Comparison of ENCODE assay signal across 31 cellular contexts in genomic region chr20:11429168-11429567, GRCh38.
DNase-seq lines count a peak whose midpoint lies in the region; ATAC-seq, FAIRE-seq and TF ChIP-seq lines count a peak whose summit lies in the region.
"Had no signal": no experiment of that assay in that cellular context is flagged by ENCODE, and none has a peak within 500 bp of the region (broad histone marks: within the 10 kb centered on the region; RNA-seq: fewer than 3 reads in every experiment).

No MANE protein-coding gene starts in this region.

- dilution Hi-C loops in keratinocyte (cut with MboI; ENCODE audit: extremely low pct_ligation_motif_present, low sequenced_read_pairs): no loop called here

- RAD21 ChIA-PET in GM12878 (lab: Charles Lee; ENCODE audit: unreplicated experiment): interaction anchor here (1.0 to 1.3 kb wide), 4 partner anchors 17 to 139 kb away, joined by 3 read pairs; no protein-coding TSS in a partner anchor

- TF ChIP-seq RAD21 in GM12878 (IDR thresholded peaks at IDR 0.05; ENCODE audit: insufficient read depth, low read depth, low read length): no peak

- H3K4me1 ChIP-seq in breast epithelium: no peaks in the 10 kb centered on the region
- H3K4me1 ChIP-seq in GM12878 (ENCODE audit: control insufficient read depth, insufficient read depth, low read length): no peaks in the 10 kb centered on the region
- peaks cover 12% of the 10 kb centered on the region for H3K4me1 ChIP-seq in keratinocyte (ENCODE audit: control insufficient read depth, extremely low read depth, insufficient read depth, low read length)
- H3K4me1 ChIP-seq in Karpas-422 (ENCODE audit: low read length): no peaks in the 10 kb centered on the region
- H3K4me1 ChIP-seq: pancreas, testis, uterus had no signal

- H3K4me3 ChIP-seq in breast epithelium: no peak overlapping the region
- H3K4me3 ChIP-seq in GM12878: no peak overlapping the region
- no peak overlapping the region for H3K4me3 ChIP-seq in keratinocyte (ENCODE audit: control insufficient read depth in 2 of 3, extremely low read depth in 1 of 3, insufficient read depth in 2 of 3, low read depth in 1 of 3, low read length in 3 of 3)
- H3K4me3 ChIP-seq in Karpas-422 (ENCODE audit: low read length): no peak overlapping the region
- H3K4me3 ChIP-seq: gastrocnemius medialis, pancreas, skin epidermis, testis, uterus had no signal

- ATAC-seq in GM12878: peak; percentile 59
- no peak for ATAC-seq in activated CD8-positive, alpha-beta memory T cell treated with anti-CD3 and anti-CD28 coated beads, Interleukin-2, amount 10 ng/mL, durations not matched to agents 7 days and 5 days
- ATAC-seq: activated T-cell treated with anti-CD3 and anti-CD28 coated beads, Interleukin-2, amount 50 U/mL, for 72 hours; gastrocnemius medialis; left colon; natural killer cell treated with Interleukin-12 subunit alpha and Interleukin-12 subunit beta and Interleukin-15 and Interleukin-18, amount 100 ng/mL, for 72 hours; Panc1; pancreas had no signal

- H3K9ac ChIP-seq in GM12878 (ENCODE audit: control insufficient read depth, insufficient read depth, low read length) (no peak overlapping the region), keratinocyte (ENCODE audit: control insufficient read depth, extremely low read depth, insufficient read depth, low read length) (no peak overlapping the region), Karpas-422 (ENCODE audit: low read length) (no peak overlapping the region)

- H3K79me2 ChIP-seq in GM12878 (ENCODE audit: control insufficient read depth, insufficient read depth, low read length) (no peaks in the 10 kb centered on the region), keratinocyte (ENCODE audit: control insufficient read depth, insufficient read depth, low read length) (no peaks in the 10 kb centered on the region), Karpas-422 (ENCODE audit: low read length) (no peaks in the 10 kb centered on the region)

- H3K27me3 Mint-ChIP-seq in MCF 10A (ENCODE audit: insufficient read depth, unreplicated experiment): no peaks in the 10 kb centered on the region
- no peaks in the 10 kb centered on the region for H3K27me3 Mint-ChIP-seq in activated CD8-positive, alpha-beta memory T cell treated with anti-CD3 and anti-CD28 coated beads, Interleukin-2, amount 10 ng/mL, durations not matched to agents 7 days and 5 days
- H3K27me3 Mint-ChIP-seq: natural killer cell treated with Interleukin-12 subunit alpha and Interleukin-12 subunit beta and Interleukin-15 and Interleukin-18, amount 100 ng/mL, for 72 hours; stimulated activated naive CD8-positive, alpha-beta T cell treated with anti-CD3 and anti-CD28 coated beads, Interleukin-15, Interleukin-2, amounts not matched to agents 100 ng/mL and 50 ng/mL, for 24 hours had no signal

- in situ Hi-C loops in GM12878 (cut with MboI): no loop called here

- SMC1A ChIA-PET in GM12878 (lab: Charles Lee; ENCODE audit: uncharacterized antibody, unreplicated experiment): interaction anchor here (1.0 to 2.1 kb wide), 6 partner anchors 13 to 111 kb away, joined by 3 to 7 read pairs (median 4); no protein-coding TSS in a partner anchor

- POLR2A ChIA-PET in MCF 10A (lab: Yijun Ruan, JAX) (no interaction called here), GM12878 (lab: Charles Lee) (no interaction called here)

- DNase-seq in MCF 10A (ENCODE audit: unreplicated experiment) (peak; percentile 17), breast epithelium (ENCODE audit: low spot score in 2 of 2) (no peak), GM12878 (ENCODE audit: low read depth, low spot score) (no peak), keratinocyte (ENCODE audit: low read depth, low spot score) (no peak), urothelium cell line (ENCODE audit: low spot score) (no peak), Karpas-422 (no peak), GM20000 (ENCODE audit: low spot score) (no peak)
- no peak for DNase-seq in activated CD8-positive, alpha-beta memory T cell treated with anti-CD3 and anti-CD28 coated beads, Interleukin-2, amount 10 ng/mL, durations not matched to agents 7 days and 5 days
- DNase-seq: 8988T; activated CD4-positive, alpha-beta T cell treated with anti-CD3 and anti-CD28 coated beads, Interleukin-2, amount 50 U/mL, for 48 hours; activated CD4-positive, CD25-positive, alpha-beta regulatory T cell treated with anti-CD3 and anti-CD28 coated beads, Interleukin-2, amount 50 U/mL, for 72 hours; activated T-cell treated with anti-CD3 and anti-CD28 coated beads, Interleukin-2, amount 50 U/mL, for 72 hours; Caco-2; dermis blood vessel endothelial cell; gastrocnemius medialis; KG1; left colon; NCI-H2029; NCI-H226; pancreas; retina; SHP77 treated with DMSO at 0.1 percent for 48 hours; testis; uterus had no signal

- H3K9me3 ChIP-seq in breast epithelium (no peaks in the 10 kb centered on the region), GM12878 (replicated peaks; ENCODE audit: control insufficient read depth, insufficient read depth, low read length) (no peaks in the 10 kb centered on the region), keratinocyte (ENCODE audit: control insufficient read depth, low read depth, low read length) (no peaks in the 10 kb centered on the region), Karpas-422 (ENCODE audit: low read length) (peaks cover 16% of the 10 kb centered on the region; the same call in 1 of the 2 replicates)
- H3K9me3 ChIP-seq: Caco-2, gastrocnemius medialis, pancreas, testis, uterus had no signal

- no peaks in the 10 kb centered on the region for H3K9me3 Mint-ChIP-seq in MCF 10A (ENCODE audit: unreplicated experiment)
- H3K9me3 Mint-ChIP-seq in activated CD8-positive, alpha-beta memory T cell treated with anti-CD3 and anti-CD28 coated beads, Interleukin-2, amount 10 ng/mL, durations not matched to agents 7 days and 5 days (ENCODE audit: low read depth): peaks cover 6% of the 10 kb centered on the region

- TF ChIP-seq EP300 in GM12878 (IDR thresholded peaks at IDR 0.05; ENCODE audit: borderline replicate concordance in 1 of 2, control insufficient read depth in 1 of 2, low read depth in 2 of 2, low read length in 2 of 2): no peak

- CTCF ChIA-PET in MCF 10A (lab: Yijun Ruan, JAX): interaction anchor here (0.5 kb wide), 2 partner anchors 133 to 1351 kb away, joined by 3 read pairs; no protein-coding TSS in a partner anchor
- CTCF ChIA-PET in GM12878 (lab: Yijun Ruan, JAX): interaction anchor here (0.6 kb wide), 1 partner anchor 187 kb away, joined by 3 read pairs; no protein-coding TSS in a partner anchor
- CTCF ChIA-PET in activated CD8-positive, alpha-beta memory T cell treated with anti-CD3 and anti-CD28 coated beads, Interleukin-2, amount 10 ng/mL, durations not matched to agents 7 days and 5 days (lab: Charles Lee): no interaction called here

- TF ChIP-seq CTCF in MCF 10A (IDR thresholded peaks at IDR 0.05; ENCODE audit: unreplicated experiment) (no peak), breast epithelium (IDR thresholded peaks at IDR 0.05) (no peak), GM12878 (IDR thresholded peaks at IDR 0.05 in 2 of 3, conservative IDR thresholded peaks at IDR 0.05 in 1 of 3; ENCODE audit: control insufficient read depth in 2 of 3, extremely low read depth in 1 of 3, insufficient read depth in 1 of 3, low read depth in 3 of 3, low read length in 3 of 3) (no peak), keratinocyte (optimal IDR thresholded peaks at IDR 0.05 in 1 of 3, IDR thresholded peaks at IDR 0.05 in 1 of 3, conservative IDR thresholded peaks at IDR 0.05 in 1 of 3; ENCODE audit: extremely low read depth in 1 of 3, insufficient read depth in 2 of 3, low read length in 3 of 3) (no peak), GM20000 (IDR thresholded peaks at IDR 0.05; ENCODE audit: extremely low read depth, missing control alignments) (no peak)

- H3K4me1 Mint-ChIP-seq in MCF 10A (ENCODE audit: insufficient read depth, unreplicated experiment): peaks cover 11% of the 10 kb centered on the region
- no peaks in the 10 kb centered on the region for H3K4me1 Mint-ChIP-seq in activated CD8-positive, alpha-beta memory T cell treated with anti-CD3 and anti-CD28 coated beads, Interleukin-2, amount 10 ng/mL, durations not matched to agents 7 days and 5 days
- H3K4me1 Mint-ChIP-seq: CD14-positive monocyte had no signal

- H3K4me2 ChIP-seq in GM12878 (ENCODE audit: control insufficient read depth, insufficient read depth): no peak overlapping the region
- H3K4me2 ChIP-seq in keratinocyte (ENCODE audit: control insufficient read depth, extremely low read depth, insufficient read depth, low read depth, low read length): no peak overlapping the region
- H3K4me2 ChIP-seq in Karpas-422 (ENCODE audit: low read depth, low read length, poor library complexity, severe bottlenecking): no peak overlapping the region

- intact Hi-C loops in MCF 10A (cut with micrococcal nuclease) (no loop called here), breast epithelium (cut with DNase I; ENCODE audit: low total_unique reads) (no loop called here), GM12878 (cut with micrococcal nuclease; ENCODE audit: unreplicated experiment) (no loop called here)

- FAIRE-seq in GM12878 (lab: Jason Lieb, UNC) (no peak), keratinocyte (lab: Jason Lieb, UNC) (peak; percentile 72), urothelium cell line (lab: Jason Lieb, UNC) (peak; percentile 73)
- FAIRE-seq: GM18507 had no signal

- H3K27me3 ChIP-seq in breast epithelium: no peaks in the 10 kb centered on the region
- H3K27me3 ChIP-seq in GM12878 (replicated peaks in 1 of 2; ENCODE audit: control insufficient read depth in 2 of 2, insufficient read depth in 2 of 2, low read length in 1 of 2): no peaks in the 10 kb centered on the region
- no peaks in the 10 kb centered on the region for H3K27me3 ChIP-seq in keratinocyte (ENCODE audit: control insufficient read depth, extremely low read depth, insufficient read depth, low read length)
- H3K27me3 ChIP-seq in Karpas-422 (ENCODE audit: low read length): no peaks in the 10 kb centered on the region
- H3K27me3 ChIP-seq: gastrocnemius medialis, testis, uterus had no signal

- H4K20me1 ChIP-seq in GM12878 (ENCODE audit: control insufficient read depth, insufficient read depth): no peaks in the 10 kb centered on the region
- H4K20me1 ChIP-seq in keratinocyte (ENCODE audit: control insufficient read depth, extremely low read depth, insufficient read depth, low read length): no peaks in the 10 kb centered on the region
- no peaks in the 10 kb centered on the region for H4K20me1 ChIP-seq in Karpas-422 (ENCODE audit: insufficient read depth, low read depth, low read length)

- no peak for TF ChIP-seq POLR2A in breast epithelium (IDR thresholded peaks at IDR 0.05)
- TF ChIP-seq POLR2A in GM12878 (IDR thresholded peaks at IDR 0.05; ENCODE audit: low read depth, low read length): no peak

- H3K9me2 ChIP-seq in Karpas-422 (replicated peaks; ENCODE audit: insufficient read depth, low read length): no peaks in the 10 kb centered on the region

- H3K4me3 Mint-ChIP-seq in MCF 10A (ENCODE audit: unreplicated experiment): no peak overlapping the region
- no peak overlapping the region for H3K4me3 Mint-ChIP-seq in activated CD8-positive, alpha-beta memory T cell treated with anti-CD3 and anti-CD28 coated beads, Interleukin-2, amount 10 ng/mL, durations not matched to agents 7 days and 5 days
- H3K4me3 Mint-ChIP-seq: activated T-cell treated with anti-CD3 and anti-CD28 coated beads, Interleukin-2, amount 50 U/mL, for 72 hours; CD14-positive monocyte; natural killer cell treated with Interleukin-12 subunit alpha and Interleukin-12 subunit beta and Interleukin-15 and Interleukin-18, amount 100 ng/mL, for 72 hours; stimulated activated naive CD8-positive, alpha-beta T cell treated with anti-CD3 and anti-CD28 coated beads, Interleukin-15, Interleukin-2, amounts not matched to agents 100 ng/mL and 50 ng/mL, for 24 hours had no signal

- H3K36me3 ChIP-seq in breast epithelium (no peaks in the 10 kb centered on the region), GM12878 (ENCODE audit: control insufficient read depth in 2 of 2, insufficient read depth in 2 of 2, low read length in 1 of 2) (no peaks in the 10 kb centered on the region), keratinocyte (ENCODE audit: control insufficient read depth in 2 of 2, extremely low read depth in 1 of 2, insufficient read depth in 2 of 2, low read length in 2 of 2) (no peaks in the 10 kb centered on the region), Karpas-422 (ENCODE audit: insufficient read depth, low read length) (no peaks in the 10 kb centered on the region)
- H3K36me3 ChIP-seq: pancreas, uterus had no signal

- 0% methylated on average over 2 of the region's 2 CpGs for WGBS in GM12878 (ENCODE audit: insufficient coverage, insufficient replicate concordance, low lambda C conversion rate, missing lambda C conversion rate)

- BruUV-seq in MCF 10A (replicated peaks; lab: Mats Ljungman, UMichigan): no TSS peak
- no TSS peak for BruUV-seq in GM12878 (replicated peaks; lab: Mats Ljungman, UMichigan)

- H3K9me1 ChIP-seq in keratinocyte (ENCODE audit: control insufficient read depth, extremely low read depth, insufficient read depth, low read length): no peaks in the 10 kb centered on the region

- H3K27ac ChIP-seq in breast epithelium (no peak overlapping the region), GM12878 (ENCODE audit: control insufficient read depth, insufficient read depth) (no peak overlapping the region), keratinocyte (ENCODE audit: control insufficient read depth, insufficient read depth, low read length) (no peak overlapping the region), Karpas-422 (ENCODE audit: low read length) (no peak overlapping the region)
- H3K27ac ChIP-seq: gastrocnemius medialis, HL-60, pancreas, skin epidermis, testis, uterus had no signal

- H2AFZ ChIP-seq in GM12878 (ENCODE audit: control insufficient read depth, low read depth, low read length) (no peak overlapping the region), keratinocyte (ENCODE audit: control insufficient read depth, low read length) (no peak overlapping the region), Karpas-422 (ENCODE audit: low read length) (no peak overlapping the region)

- H3K27ac Mint-ChIP-seq in MCF 10A (ENCODE audit: low read depth, unreplicated experiment): no peak overlapping the region
- no peak overlapping the region for H3K27ac Mint-ChIP-seq in activated CD8-positive, alpha-beta memory T cell treated with anti-CD3 and anti-CD28 coated beads, Interleukin-2, amount 10 ng/mL, durations not matched to agents 7 days and 5 days
- H3K27ac Mint-ChIP-seq: activated T-cell treated with anti-CD3 and anti-CD28 coated beads, Interleukin-2, amount 50 U/mL, for 72 hours; CD14-positive monocyte; natural killer cell treated with Interleukin-12 subunit alpha and Interleukin-12 subunit beta and Interleukin-15 and Interleukin-18, amount 100 ng/mL, for 72 hours; stimulated activated naive CD8-positive, alpha-beta T cell treated with anti-CD3 and anti-CD28 coated beads, Interleukin-15, Interleukin-2, amounts not matched to agents 100 ng/mL and 50 ng/mL, for 24 hours had no signal

- H3K36me3 Mint-ChIP-seq in MCF 10A (ENCODE audit: insufficient read depth, unreplicated experiment): no peaks in the 10 kb centered on the region
- no peaks in the 10 kb centered on the region for H3K36me3 Mint-ChIP-seq in activated CD8-positive, alpha-beta memory T cell treated with anti-CD3 and anti-CD28 coated beads, Interleukin-2, amount 10 ng/mL, durations not matched to agents 7 days and 5 days
- H3K36me3 Mint-ChIP-seq: CD14-positive monocyte; natural killer cell treated with Interleukin-12 subunit alpha and Interleukin-12 subunit beta and Interleukin-15 and Interleukin-18, amount 100 ng/mL, for 72 hours had no signal
